1 cellular context compared by ENCODE assay signal in the genomic region with DNA sequence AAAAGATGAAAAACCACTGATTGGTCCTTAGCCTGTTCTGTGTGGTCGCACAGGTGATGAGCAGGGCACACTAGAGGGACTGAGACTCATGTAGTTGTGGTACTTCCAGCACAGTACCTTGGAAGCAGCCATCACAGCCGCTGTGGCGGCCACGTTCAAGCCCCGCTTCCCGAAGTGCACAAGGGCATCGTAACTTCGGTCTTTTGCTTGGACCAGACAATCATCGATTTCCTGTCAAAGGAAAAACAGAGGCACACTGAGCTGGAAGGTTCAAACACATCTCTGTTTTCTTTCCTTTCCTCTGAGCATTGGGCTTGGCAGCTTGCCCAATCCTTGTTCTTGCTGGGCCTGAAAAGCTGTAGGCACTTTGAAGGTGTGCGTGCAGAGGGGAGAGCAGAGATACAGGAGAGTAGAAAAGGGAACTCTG.
A peak's percentile ranks its signal among the peaks of the same experiment; 100 is the strongest.
TF ChIP-seq lines count a peak whose summit lies in the region.

No MANE protein-coding gene starts in this region.

TF ChIP-seq in HepG2, 621 proteins besides CTCF, POLR2A, EP300 and RAD21 (continued from another document and continues in another):
- TF ChIP-seq, protein P1, sequence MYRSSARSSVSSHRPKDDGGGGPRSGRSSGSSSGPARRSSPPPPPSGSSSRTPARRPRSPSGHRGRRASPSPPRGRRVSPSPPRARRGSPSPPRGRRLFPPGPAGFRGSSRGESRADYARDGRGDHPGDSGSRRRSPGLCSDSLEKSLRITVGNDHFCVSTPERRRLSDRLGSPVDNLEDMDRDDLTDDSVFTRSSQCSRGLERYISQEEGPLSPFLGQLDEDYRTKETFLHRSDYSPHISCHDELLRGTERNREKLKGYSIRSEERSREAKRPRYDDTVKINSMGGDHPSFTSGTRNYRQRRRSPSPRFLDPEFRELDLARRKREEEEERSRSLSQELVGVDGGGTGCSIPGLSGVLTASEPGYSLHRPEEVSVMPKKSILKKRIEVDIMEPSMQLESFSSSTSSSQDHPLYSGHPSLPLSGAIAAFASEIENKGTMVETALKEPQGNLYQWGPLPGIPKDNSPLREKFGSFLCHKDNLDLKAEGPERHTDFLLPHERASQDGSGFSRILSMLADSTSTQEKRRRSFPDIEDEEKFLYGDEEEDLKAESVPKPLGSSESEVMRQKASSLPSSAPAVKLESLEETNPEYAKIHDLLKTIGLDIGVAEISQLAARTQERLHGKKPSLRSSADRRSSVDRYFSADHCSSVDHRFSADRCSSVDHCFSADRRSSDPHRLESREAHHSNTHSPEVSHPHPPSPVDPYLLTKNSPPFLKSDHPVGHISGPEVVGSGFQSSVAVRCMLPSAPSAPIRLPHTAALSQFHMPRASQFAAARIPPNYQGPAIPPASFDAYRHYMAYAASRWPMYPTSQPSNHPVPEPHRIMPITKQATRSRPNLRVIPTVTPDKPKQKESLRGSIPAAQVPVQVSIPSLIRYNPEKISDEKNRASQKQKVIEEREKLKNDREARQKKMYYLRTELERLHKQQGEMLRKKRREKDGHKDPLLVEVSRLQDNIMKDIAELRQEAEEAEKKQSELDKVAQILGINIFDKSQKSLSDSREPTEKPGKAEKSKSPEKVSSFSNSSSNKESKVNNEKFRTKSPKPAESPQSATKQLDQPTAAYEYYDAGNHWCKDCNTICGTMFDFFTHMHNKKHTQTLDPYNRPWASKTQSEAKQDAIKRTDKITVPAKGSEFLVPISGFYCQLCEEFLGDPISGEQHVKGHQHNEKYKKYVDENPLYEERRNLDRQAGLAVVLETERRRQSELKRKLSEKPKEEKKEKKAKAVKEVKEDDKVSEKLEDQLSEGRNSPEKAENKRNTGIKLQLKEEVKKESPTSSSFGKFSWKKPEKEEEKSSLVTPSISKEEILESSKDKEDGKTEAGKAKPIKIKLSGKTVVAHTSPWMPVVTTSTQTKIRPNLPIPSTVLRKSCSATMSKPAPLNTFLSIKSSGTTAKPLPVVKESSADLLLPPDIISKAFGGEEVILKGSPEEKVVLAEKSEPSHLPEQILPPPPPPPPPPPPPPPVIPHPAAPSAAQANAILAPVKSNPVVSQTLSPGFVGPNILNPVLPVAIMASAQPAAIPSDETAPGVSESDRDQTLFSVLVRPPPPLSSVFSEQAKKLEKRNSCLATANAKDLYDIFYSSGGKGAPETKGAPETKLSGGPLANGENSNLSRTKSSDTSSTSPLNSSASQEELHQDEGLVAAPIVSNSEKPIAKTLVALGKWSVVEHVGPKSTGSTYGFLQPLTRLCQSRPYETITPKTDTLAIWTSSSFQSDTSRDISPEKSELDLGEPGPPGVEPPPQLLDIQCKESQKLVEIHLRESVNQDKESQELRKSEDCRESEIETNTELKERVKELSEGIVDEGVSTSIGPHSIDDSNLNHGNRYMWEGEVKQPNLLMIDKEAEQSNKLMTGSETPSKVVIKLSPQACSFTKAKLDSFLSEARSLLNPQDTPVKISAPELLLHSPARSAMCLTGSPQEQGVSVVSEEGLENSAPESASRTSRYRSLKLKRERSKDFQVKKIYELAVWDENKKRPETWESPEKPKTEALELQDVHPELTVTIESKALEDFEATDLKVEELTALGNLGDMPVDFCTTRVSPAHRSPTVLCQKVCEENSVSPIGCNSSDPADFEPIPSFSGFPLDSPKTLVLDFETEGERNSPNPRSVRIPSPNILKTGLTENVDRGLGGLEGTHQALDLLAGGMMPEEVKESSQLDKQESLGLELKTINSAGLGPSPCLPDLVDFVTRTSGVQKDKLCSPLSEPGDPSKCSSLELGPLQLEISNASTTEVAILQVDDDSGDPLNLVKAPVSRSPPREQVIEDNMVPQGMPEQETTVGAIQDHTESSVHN (CRISPR knock-in tag; IDR thresholded peaks at IDR 0.05): 0 out of 2 replicates have a peak, but pooled peaks have one; percentile 34
- TF ChIP-seq ZNF484 (CRISPR knock-in tag; IDR thresholded peaks at IDR 0.05; ENCODE audit: borderline replicate concordance, low read depth) (no peak), RCOR2 (CRISPR knock-in tag; IDR thresholded peaks at IDR 0.05) (peak; percentile 68; the same call in 1 of the 2 replicates), CEBPG (CRISPR knock-in tag; IDR thresholded peaks at IDR 0.05) (0 out of 2 replicates have a peak, but pooled peaks have one; percentile 28), ZFP36 (IDR thresholded peaks at IDR 0.05; ENCODE audit: borderline replicate concordance, low read depth, low read length, partially characterized antibody) (no peak), PAWR (CRISPR knock-in tag; IDR thresholded peaks at IDR 0.05; ENCODE audit: borderline replicate concordance) (no peak), ZNF260 (CRISPR knock-in tag; IDR thresholded peaks at IDR 0.05; ENCODE audit: borderline replicate concordance, low read depth) (no peak), SMAD9 (CRISPR knock-in tag; IDR thresholded peaks at IDR 0.05) (no peak), RFXANK (CRISPR knock-in tag; IDR thresholded peaks at IDR 0.05) (no peak), FOXM1 (CRISPR knock-in tag; IDR thresholded peaks at IDR 0.05) (no peak), ZSCAN22 (CRISPR knock-in tag; IDR thresholded peaks at IDR 0.05) (no peak), NFYC (CRISPR knock-in tag; IDR thresholded peaks at IDR 0.05) (no peak), SALL1 (CRISPR knock-in tag; IDR thresholded peaks at IDR 0.05) (peak; percentile 94), NRL (CRISPR knock-in tag; IDR thresholded peaks at IDR 0.05; ENCODE audit: borderline replicate concordance) (no peak), ZNF629 (CRISPR knock-in tag; conservative IDR thresholded peaks at IDR 0.05) (0 out of 2 replicates have a peak, but pooled peaks have one; percentile 45), MZF1 (CRISPR knock-in tag; IDR thresholded peaks at IDR 0.05; ENCODE audit: borderline replicate concordance) (no peak), KDM3A (CRISPR knock-in tag; IDR thresholded peaks at IDR 0.05; ENCODE audit: low read depth) (0 out of 2 replicates have a peak, but pooled peaks have one; percentile 53), REPIN1 (CRISPR knock-in tag; IDR thresholded peaks at IDR 0.05; ENCODE audit: borderline replicate concordance, low read depth) (peak; percentile 79; the same call in 1 of the 2 replicates), SOX13 (IDR thresholded peaks at IDR 0.05) (no peak), SOX13 (CRISPR knock-in tag; conservative IDR thresholded peaks at IDR 0.05 in 1 of 2, IDR thresholded peaks at IDR 0.05 in 1 of 2) (peak in 1 of 2 experiments; percentile 82; a peak in 2 of 4 replicates), ZNF570 (CRISPR knock-in tag; IDR thresholded peaks at IDR 0.05; ENCODE audit: borderline replicate concordance) (no peak), POGZ (CRISPR knock-in tag; IDR thresholded peaks at IDR 0.05) (peak; percentile 84), SRSF9 (IDR thresholded peaks at IDR 0.05; ENCODE audit: borderline replicate concordance, insufficient read depth, low read depth, low read length, poor library complexity, severe bottlenecking) (no peak), MYNN (CRISPR knock-in tag; IDR thresholded peaks at IDR 0.05; ENCODE audit: low read depth) (no peak)
- TF ChIP-seq, protein P2, sequence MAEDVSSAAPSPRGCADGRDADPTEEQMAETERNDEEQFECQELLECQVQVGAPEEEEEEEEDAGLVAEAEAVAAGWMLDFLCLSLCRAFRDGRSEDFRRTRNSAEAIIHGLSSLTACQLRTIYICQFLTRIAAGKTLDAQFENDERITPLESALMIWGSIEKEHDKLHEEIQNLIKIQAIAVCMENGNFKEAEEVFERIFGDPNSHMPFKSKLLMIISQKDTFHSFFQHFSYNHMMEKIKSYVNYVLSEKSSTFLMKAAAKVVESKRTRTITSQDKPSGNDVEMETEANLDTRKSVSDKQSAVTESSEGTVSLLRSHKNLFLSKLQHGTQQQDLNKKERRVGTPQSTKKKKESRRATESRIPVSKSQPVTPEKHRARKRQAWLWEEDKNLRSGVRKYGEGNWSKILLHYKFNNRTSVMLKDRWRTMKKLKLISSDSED (CRISPR knock-in tag; IDR thresholded peaks at IDR 0.05): no peak
- TF ChIP-seq, protein P3, sequence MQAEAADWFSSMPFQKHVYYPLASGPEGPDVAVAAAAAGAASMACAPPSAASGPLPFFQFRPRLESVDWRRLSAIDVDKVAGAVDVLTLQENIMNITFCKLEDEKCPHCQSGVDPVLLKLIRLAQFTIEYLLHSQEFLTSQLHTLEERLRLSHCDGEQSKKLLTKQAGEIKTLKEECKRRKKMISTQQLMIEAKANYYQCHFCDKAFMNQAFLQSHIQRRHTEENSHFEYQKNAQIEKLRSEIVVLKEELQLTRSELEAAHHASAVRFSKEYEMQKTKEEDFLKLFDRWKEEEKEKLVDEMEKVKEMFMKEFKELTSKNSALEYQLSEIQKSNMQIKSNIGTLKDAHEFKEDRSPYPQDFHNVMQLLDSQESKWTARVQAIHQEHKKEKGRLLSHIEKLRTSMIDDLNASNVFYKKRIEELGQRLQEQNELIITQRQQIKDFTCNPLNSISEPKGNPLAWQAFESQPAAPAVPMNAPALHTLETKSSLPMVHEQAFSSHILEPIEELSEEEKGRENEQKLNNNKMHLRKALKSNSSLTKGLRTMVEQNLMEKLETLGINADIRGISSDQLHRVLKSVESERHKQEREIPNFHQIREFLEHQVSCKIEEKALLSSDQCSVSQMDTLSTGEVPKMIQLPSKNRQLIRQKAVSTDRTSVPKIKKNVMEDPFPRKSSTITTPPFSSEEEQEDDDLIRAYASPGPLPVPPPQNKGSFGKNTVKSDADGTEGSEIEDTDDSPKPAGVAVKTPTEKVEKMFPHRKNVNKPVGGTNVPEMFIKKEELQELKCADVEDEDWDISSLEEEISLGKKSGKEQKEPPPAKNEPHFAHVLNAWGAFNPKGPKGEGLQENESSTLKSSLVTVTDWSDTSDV (CRISPR knock-in tag; IDR thresholded peaks at IDR 0.05): no peak
- TF ChIP-seq, protein P4, sequence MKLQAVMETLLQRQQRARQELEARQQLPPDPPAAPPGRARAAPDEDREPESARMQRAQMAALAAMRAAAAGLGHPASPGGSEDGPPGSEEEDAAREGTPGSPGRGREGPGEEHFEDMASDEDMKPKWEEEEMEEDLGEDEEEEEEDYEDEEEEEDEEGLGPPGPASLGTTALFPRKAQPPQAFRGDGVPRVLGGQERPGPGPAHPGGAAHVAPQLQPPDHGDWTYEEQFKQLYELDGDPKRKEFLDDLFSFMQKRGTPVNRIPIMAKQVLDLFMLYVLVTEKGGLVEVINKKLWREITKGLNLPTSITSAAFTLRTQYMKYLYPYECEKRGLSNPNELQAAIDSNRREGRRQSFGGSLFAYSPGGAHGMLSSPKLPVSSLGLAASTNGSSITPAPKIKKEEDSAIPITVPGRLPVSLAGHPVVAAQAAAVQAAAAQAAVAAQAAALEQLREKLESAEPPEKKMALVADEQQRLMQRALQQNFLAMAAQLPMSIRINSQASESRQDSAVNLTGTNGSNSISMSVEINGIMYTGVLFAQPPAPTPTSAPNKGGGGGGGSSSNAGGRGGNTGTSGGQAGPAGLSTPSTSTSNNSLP (IDR thresholded peaks at IDR 0.05; ENCODE audit: low read depth, low read length): no peak
- TF ChIP-seq, protein P5, sequence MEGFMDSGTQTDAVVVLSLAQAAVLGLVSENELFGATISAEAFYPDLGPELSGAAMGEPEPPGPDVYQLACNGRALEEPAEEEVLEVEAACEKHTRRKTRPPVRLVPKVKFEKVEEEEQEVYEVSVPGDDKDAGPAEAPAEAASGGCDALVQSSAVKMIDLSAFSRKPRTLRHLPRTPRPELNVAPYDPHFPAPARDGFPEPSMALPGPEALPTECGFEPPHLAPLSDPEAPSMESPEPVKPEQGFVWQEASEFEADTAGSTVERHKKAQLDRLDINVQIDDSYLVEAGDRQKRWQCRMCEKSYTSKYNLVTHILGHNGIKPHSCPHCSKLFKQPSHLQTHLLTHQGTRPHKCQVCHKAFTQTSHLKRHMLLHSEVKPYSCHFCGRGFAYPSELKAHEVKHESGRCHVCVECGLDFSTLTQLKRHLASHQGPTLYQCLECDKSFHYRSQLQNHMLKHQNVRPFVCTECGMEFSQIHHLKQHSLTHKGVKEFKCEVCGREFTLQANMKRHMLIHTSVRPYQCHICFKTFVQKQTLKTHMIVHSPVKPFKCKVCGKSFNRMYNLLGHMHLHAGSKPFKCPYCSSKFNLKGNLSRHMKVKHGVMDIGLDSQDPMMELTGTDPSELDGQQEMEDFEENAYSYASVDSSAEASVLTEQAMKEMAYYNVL (CRISPR knock-in tag; IDR thresholded peaks at IDR 0.05; ENCODE audit: borderline replicate concordance): peak; percentile 96
- TF ChIP-seq, protein P6, sequence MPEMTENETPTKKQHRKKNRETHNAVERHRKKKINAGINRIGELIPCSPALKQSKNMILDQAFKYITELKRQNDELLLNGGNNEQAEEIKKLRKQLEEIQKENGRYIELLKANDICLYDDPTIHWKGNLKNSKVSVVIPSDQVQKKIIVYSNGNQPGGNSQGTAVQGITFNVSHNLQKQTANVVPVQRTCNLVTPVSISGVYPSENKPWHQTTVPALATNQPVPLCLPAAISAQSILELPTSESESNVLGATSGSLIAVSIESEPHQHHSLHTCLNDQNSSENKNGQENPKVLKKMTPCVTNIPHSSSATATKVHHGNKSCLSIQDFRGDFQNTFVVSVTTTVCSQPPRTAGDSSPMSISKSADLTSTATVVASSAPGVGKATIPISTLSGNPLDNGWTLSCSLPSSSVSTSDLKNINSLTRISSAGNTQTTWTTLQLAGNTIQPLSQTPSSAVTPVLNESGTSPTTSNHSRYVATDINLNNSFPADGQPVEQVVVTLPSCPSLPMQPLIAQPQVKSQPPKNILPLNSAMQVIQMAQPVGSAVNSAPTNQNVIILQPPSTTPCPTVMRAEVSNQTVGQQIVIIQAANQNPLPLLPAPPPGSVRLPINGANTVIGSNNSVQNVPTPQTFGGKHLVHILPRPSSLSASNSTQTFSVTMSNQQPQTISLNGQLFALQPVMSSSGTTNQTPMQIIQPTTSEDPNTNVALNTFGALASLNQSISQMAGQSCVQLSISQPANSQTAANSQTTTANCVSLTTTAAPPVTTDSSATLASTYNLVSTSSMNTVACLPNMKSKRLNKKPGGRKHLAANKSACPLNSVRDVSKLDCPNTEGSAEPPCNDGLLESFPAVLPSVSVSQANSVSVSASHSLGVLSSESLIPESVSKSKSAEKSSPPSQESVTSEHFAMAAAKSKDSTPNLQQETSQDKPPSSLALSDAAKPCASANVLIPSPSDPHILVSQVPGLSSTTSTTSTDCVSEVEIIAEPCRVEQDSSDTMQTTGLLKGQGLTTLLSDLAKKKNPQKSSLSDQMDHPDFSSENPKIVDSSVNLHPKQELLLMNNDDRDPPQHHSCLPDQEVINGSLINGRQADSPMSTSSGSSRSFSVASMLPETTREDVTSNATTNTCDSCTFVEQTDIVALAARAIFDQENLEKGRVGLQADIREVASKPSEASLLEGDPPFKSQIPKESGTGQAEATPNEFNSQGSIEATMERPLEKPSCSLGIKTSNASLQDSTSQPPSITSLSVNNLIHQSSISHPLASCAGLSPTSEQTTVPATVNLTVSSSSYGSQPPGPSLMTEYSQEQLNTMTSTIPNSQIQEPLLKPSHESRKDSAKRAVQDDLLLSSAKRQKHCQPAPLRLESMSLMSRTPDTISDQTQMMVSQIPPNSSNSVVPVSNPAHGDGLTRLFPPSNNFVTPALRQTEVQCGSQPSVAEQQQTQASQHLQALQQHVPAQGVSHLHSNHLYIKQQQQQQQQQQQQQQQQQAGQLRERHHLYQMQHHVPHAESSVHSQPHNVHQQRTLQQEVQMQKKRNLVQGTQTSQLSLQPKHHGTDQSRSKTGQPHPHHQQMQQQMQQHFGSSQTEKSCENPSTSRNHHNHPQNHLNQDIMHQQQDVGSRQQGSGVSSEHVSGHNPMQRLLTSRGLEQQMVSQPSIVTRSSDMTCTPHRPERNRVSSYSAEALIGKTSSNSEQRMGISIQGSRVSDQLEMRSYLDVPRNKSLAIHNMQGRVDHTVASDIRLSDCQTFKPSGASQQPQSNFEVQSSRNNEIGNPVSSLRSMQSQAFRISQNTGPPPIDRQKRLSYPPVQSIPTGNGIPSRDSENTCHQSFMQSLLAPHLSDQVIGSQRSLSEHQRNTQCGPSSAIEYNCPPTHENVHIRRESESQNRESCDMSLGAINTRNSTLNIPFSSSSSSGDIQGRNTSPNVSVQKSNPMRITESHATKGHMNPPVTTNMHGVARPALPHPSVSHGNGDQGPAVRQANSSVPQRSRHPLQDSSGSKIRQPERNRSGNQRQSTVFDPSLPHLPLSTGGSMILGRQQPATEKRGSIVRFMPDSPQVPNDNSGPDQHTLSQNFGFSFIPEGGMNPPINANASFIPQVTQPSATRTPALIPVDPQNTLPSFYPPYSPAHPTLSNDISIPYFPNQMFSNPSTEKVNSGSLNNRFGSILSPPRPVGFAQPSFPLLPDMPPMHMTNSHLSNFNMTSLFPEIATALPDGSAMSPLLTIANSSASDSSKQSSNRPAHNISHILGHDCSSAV (CRISPR knock-in tag; IDR thresholded peaks at IDR 0.05; ENCODE audit: borderline replicate concordance): no peak
